ENCODE assay signal across 1 cellular context in genomic region chr3:151509468-151510135, GRCh38. TPM values are rescaled to one million over a fixed set of nuclear protein-coding genes. Genes with fewer than 3 reads are reported as not detected.
"Had no signal": no experiment of that assay in that cellular context is flagged by ENCODE, and none has a peak within 500 bp of the region (broad histone marks: within the 10 kb centered on the region; RNA-seq: fewer than 3 reads in every experiment).

No MANE protein-coding gene starts in this region.

RNA-seq across cellular contexts. Expression of gene IGSF10, which starts 48.7 kb away (rescaled TPM):
- total RNA-seq: naive thymus-derived CD8-positive, alpha-beta T cell had no signal
